10 cellular contexts compared by ENCODE assay signal in genomic region chr9:6566409-6567139, GRCh38.
DNase-seq lines count a peak whose midpoint lies in the region; TF ChIP-seq lines count a peak whose summit lies in the region.
"Had no signal": no experiment of that assay in that cellular context is flagged by ENCODE, and none has a peak within 500 bp of the region (broad histone marks: within the 10 kb centered on the region; RNA-seq: fewer than 3 reads in every experiment).

No MANE protein-coding gene starts in this region.

- peak overlapping the region; percentile 33; the same call in 1 of the 2 replicates for H3K4me3 ChIP-seq in PC-9
- H3K4me3 ChIP-seq in MM.1S (ENCODE audit: low read length), result no peak overlapping the region
- no peak overlapping the region for H3K4me3 ChIP-seq in testis
- H3K4me3 ChIP-seq: BLaER1 treated with 17β-estradiol and CSF1 and Interleukin-3, amounts not matched to agents 10 nM and 100 nM had no signal

- H3K79me2 ChIP-seq in PC-9 (ENCODE audit: low read depth) (no peaks in the 10 kb centered on the region), MM.1S (ENCODE audit: low read length) (no peaks in the 10 kb centered on the region)

- H3K4me2 ChIP-seq in PC-9 (peak overlapping the region; percentile 90), MM.1S (ENCODE audit: low read depth, low read length) (no peak overlapping the region)

- H3K9me3 ChIP-seq in PC-9 (ENCODE audit: insufficient read depth, low read depth), result no peaks in the 10 kb centered on the region
- no peaks in the 10 kb centered on the region for H3K9me3 ChIP-seq in MM.1S (replicated peaks; ENCODE audit: insufficient read depth, low read length)
- no peaks in the 10 kb centered on the region for H3K9me3 ChIP-seq in testis
- H3K9me3 ChIP-seq: BLaER1 treated with 17β-estradiol and CSF1 and Interleukin-3, amounts not matched to agents 10 nM and 100 nM had no signal

- BruUV-seq in PC-9 (replicated peaks; lab: Mats Ljungman, UMichigan), result TSS peak; percentile 68

- no peaks in the 10 kb centered on the region for H4K20me1 ChIP-seq in PC-9 (ENCODE audit: insufficient read depth)
- no peaks in the 10 kb centered on the region; the same call in 1 of the 2 replicates for H4K20me1 ChIP-seq in MM.1S (ENCODE audit: insufficient read depth, low read length)
- H4K20me1 ChIP-seq: BLaER1 treated with 17β-estradiol and CSF1 and Interleukin-3, amounts not matched to agents 10 nM and 100 nM had no signal

- H3K9me3 Mint-ChIP-seq in chondrocyte (ENCODE audit: low read depth), result no peaks in the 10 kb centered on the region
- H3K9me3 Mint-ChIP-seq: neural crest cell had no signal

- no peak for TF ChIP-seq POLR2A in testis (IDR thresholded peaks at IDR 0.05)

- CTCF ChIA-PET in PC-9 (lab: Charles Lee), result interaction anchor here (0.7 to 1.4 kb wide), 3 partner anchors 71 to 558 kb away, joined by 3 to 4 read pairs (median 4); partner anchors contain the start of gene TPD52L3

- no peaks in the 10 kb centered on the region for H3K36me3 ChIP-seq in PC-9 (ENCODE audit: low read depth)
- no peaks in the 10 kb centered on the region; the same call in none of the 2 replicates for H3K36me3 ChIP-seq in MM.1S (replicated peaks; ENCODE audit: insufficient read depth, low read length)
- no peaks in the 10 kb centered on the region for H3K36me3 ChIP-seq in testis (ENCODE audit: low read depth, missing control alignments)

- H3K27ac Mint-ChIP-seq in chondrocyte (ENCODE audit: unreplicated experiment), result peak overlapping the region; percentile 98

- H3K9me2 ChIP-seq in PC-9 (ENCODE audit: insufficient read depth) (no peaks in the 10 kb centered on the region; the same call in 1 of the 2 replicates), MM.1S (replicated peaks; ENCODE audit: insufficient read depth, low read length) (no peaks in the 10 kb centered on the region)

- peak; percentile 7 to 15 for DNase-seq in activated CD4-positive, alpha-beta T cell treated with anti-CD3 and anti-CD28 coated beads for 24 hours (ENCODE audit: low read depth in 2 of 2)
- no peak for DNase-seq in activated CD4-positive, alpha-beta T cell treated with anti-CD3 and anti-CD28 coated beads, Interleukin-2, amount 50 U/mL, for 1 hour
- DNase-seq in PC-9 (peak; percentile 43 to 88), chondrocyte (ENCODE audit: low spot score) (no peak), NCI-H82 treated with DMSO at 0.1 percent for 48 hours (lab: John Stamatoyannopoulos, UW; ENCODE audit: unreplicated experiment) (no peak), MM.1S (no peak), testis (no peak)
- DNase-seq in stimulated activated CD4-positive, alpha-beta T cell treated with anti-CD3 and anti-CD28 coated beads, Interleukin-12 subunit alpha, Interleukin-12 subunit beta, amount 100 ng/mL, for 4 hours, result peak; percentile 5

- H3K27me3 Mint-ChIP-seq in chondrocyte (ENCODE audit: low read depth), result no peaks in the 10 kb centered on the region

- H3K36me3 Mint-ChIP-seq in chondrocyte (ENCODE audit: low read depth), result no peaks in the 10 kb centered on the region

- peaks cover 67% of the 10 kb centered on the region for H3K4me1 Mint-ChIP-seq in chondrocyte (ENCODE audit: low read depth)
- H3K4me1 Mint-ChIP-seq: neural crest cell had no signal

- H3K4me3 Mint-ChIP-seq in chondrocyte (ENCODE audit: unreplicated experiment), result peak overlapping the region; percentile 50
- H3K4me3 Mint-ChIP-seq: neural crest cell had no signal

- 86 to 88% methylated on average over 10 of the region's 10 CpGs for WGBS in testis, 2 donors

- H3F3A ChIP-seq in PC-9 (ENCODE audit: insufficient read depth, low read depth), result peaks cover 35% of the 10 kb centered on the region
- no peaks in the 10 kb centered on the region for H3F3A ChIP-seq in MM.1S (ENCODE audit: insufficient read depth, low read length)

- POLR2A ChIA-PET in PC-9 (lab: Charles Lee; ENCODE audit: unreplicated experiment), result interaction anchor here (0.6 kb wide), 1 partner anchor 152 kb away, joined by 5 read pairs; no protein-coding TSS in a partner anchor

- H3K27ac ChIP-seq in PC-9 (peak overlapping the region; percentile 100), MM.1S (ENCODE audit: low read length) (no peak overlapping the region), testis (no peak overlapping the region)

- no peak for TF ChIP-seq CTCF in PC-9 (conservative IDR thresholded peaks at IDR 0.05)
- TF ChIP-seq CTCF in chondrocyte (IDR thresholded peaks at IDR 0.05), result peak; percentile 25
- no peak for TF ChIP-seq CTCF in MM.1S (IDR thresholded peaks at IDR 0.05; ENCODE audit: low read length)
- no peak for TF ChIP-seq CTCF in testis (IDR thresholded peaks at IDR 0.05)

- intact Hi-C loops in PC-9 (cut with micrococcal nuclease; ENCODE audit: unreplicated experiment) (loop anchor here (2.0 to 10.0 kb wide), 3 partner anchors 62 to 512 kb away; no protein-coding TSS in a partner anchor), testis (cut with DNase I; ENCODE audit: low total_unique reads) (no loop called here)

- H3K9ac ChIP-seq in MM.1S (ENCODE audit: low read length), result no peak overlapping the region

- H3K27me3 ChIP-seq in PC-9 (ENCODE audit: insufficient read depth, low read depth) (no peaks in the 10 kb centered on the region), MM.1S (replicated peaks; ENCODE audit: insufficient read depth, low read length) (no peaks in the 10 kb centered on the region), testis (no peaks in the 10 kb centered on the region)
- H3K27me3 ChIP-seq: BLaER1 treated with 17β-estradiol and CSF1 and Interleukin-3, amounts not matched to agents 10 nM and 100 nM had no signal

- H2AFZ ChIP-seq in PC-9, result 0 out of 2 replicates have a peak overlapping the region, but pooled peaks have one; percentile 78
- no peak overlapping the region for H2AFZ ChIP-seq in MM.1S (ENCODE audit: low read length)

- H3K4me1 ChIP-seq in PC-9 (replicated peaks; ENCODE audit: insufficient read depth) (peaks cover 34% of the 10 kb centered on the region), MM.1S (ENCODE audit: low read length) (no peaks in the 10 kb centered on the region), testis (peaks cover 6% of the 10 kb centered on the region)

Comparison
In these comparisons a context has a peak if more than half of its experiments do, and no peak if none do; other contexts are left out.
1. DNase-seq: peak in activated CD4-positive, alpha-beta T cell treated with anti-CD3 and anti-CD28 coated beads for 24 hours (2 of 2), PC-9 (2 of 2) and stimulated activated CD4-positive, alpha-beta T cell treated with anti-CD3 and anti-CD28 coated beads, Interleukin-12 subunit alpha, Interleukin-12 subunit beta, amount 100 ng/mL, for 4 hours (single experiment); none in activated CD4-positive, alpha-beta T cell treated with anti-CD3 and anti-CD28 coated beads, Interleukin-2, amount 50 U/mL, for 1 hour (single experiment), chondrocyte (single experiment), NCI-H82 treated with DMSO at 0.1 percent for 48 hours (single experiment), MM.1S (single experiment) and testis (single experiment).